In the genomic region with DNA sequence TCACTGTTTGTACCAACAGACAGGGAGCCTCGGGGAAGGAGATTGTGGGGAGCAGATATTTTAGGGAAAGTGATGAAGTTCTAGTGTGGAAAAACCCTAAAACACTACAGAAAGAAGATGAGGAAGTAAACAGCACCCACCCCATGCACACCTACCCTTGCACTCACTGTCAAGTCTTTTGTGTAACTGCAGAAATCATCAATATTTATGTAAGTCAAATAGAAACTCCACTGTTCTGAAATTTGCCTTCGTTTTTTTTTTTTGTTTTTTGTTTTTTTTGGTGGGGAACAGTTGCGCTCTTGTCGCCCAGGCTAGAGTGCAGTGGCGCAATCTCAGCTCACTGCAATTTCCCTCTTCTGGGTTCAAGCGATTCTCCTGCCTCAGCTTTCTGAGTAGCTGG, we compare ENCODE assay signal across 20 cellular contexts.
"Had no signal": no experiment of that assay in that cellular context is flagged by ENCODE, and none has a peak within 500 bp of the region (broad histone marks: within the 10 kb centered on the region; RNA-seq: fewer than 3 reads in every experiment).

No MANE protein-coding gene starts in this region.

- ATAC-seq: body of pancreas; effector memory CD8-positive, alpha-beta T cell; left cardiac atrium; left ventricle myocardium superior had no signal

- H3K27ac Mint-ChIP-seq: activated naive CD8-positive, alpha-beta T cell; effector memory CD8-positive, alpha-beta T cell had no signal

- H3K36me3 ChIP-seq: cardiac muscle cell, colonic mucosa, pancreas, prostate gland, sigmoid colon, suprapubic skin had no signal

- H3K4me3 Mint-ChIP-seq: activated naive CD8-positive, alpha-beta T cell; effector memory CD8-positive, alpha-beta T cell had no signal

- H3K4me1 ChIP-seq: body of pancreas, colonic mucosa, pancreas, prostate gland, sigmoid colon, tibial artery had no signal

- H3K9me3 Mint-ChIP-seq: effector memory CD8-positive, alpha-beta T cell had no signal

- H3K4me3 ChIP-seq: body of pancreas, cardiac muscle cell, colonic mucosa, pancreas, prostate gland, sigmoid colon, suprapubic skin, tibial artery had no signal

- DNase-seq: activated CD4-positive, alpha-beta T cell treated with anti-CD3 and anti-CD28 coated beads for 1 hour; activated CD8-positive, alpha-beta memory T cell treated with anti-CD3 and anti-CD28 coated beads for 24 hours; body of pancreas; cerebellar nuclear complex; effector memory CD8-positive, alpha-beta T cell; foreskin fibroblast; hippocampal formation; left cardiac atrium; pancreas; sigmoid colon; stimulated activated CD4-positive, alpha-beta T cell treated with anti-CD3 and anti-CD28 coated beads, Interleukin-1b, Interleukin-23, amount 100 ng/mL, for 48 hours; stimulated activated naive CD4-positive, alpha-beta T cell; SW 1271; tibial artery had no signal

- H3K9me3 ChIP-seq: body of pancreas, colonic mucosa, pancreas, prostate gland, sigmoid colon, suprapubic skin, tibial artery had no signal

- H3K27me3 Mint-ChIP-seq: activated naive CD8-positive, alpha-beta T cell; effector memory CD8-positive, alpha-beta T cell had no signal

- H3K27ac ChIP-seq: body of pancreas, cardiac muscle cell, colonic mucosa, pancreas, prostate gland, sigmoid colon, suprapubic skin, tibial artery had no signal

- H3K27me3 ChIP-seq: body of pancreas, cardiac muscle cell, colonic mucosa, pancreas, sigmoid colon, suprapubic skin, tibial artery had no signal
